In genomic region chr2:2843969-2844548, GRCh38 we compare ENCODE assay signal across 14 cellular contexts.
A peak's percentile ranks its signal among the peaks of the same experiment; 100 is the strongest.
DNase-seq lines count a peak whose midpoint lies in the region; ATAC-seq, FAIRE-seq and TF ChIP-seq lines count a peak whose summit lies in the region.
"Had no signal": no experiment of that assay in that cellular context is flagged by ENCODE, and none has a peak within 500 bp of the region (broad histone marks: within the 10 kb centered on the region; RNA-seq: fewer than 3 reads in every experiment).

No MANE protein-coding gene starts in this region.

- DNase-seq in SK-N-SH (no peak), LNCaP clone FGC (ENCODE audit: low read depth) (no peak), chondrocyte (ENCODE audit: low spot score) (no peak), small intestine (peak; percentile 19), NOMO-1 treated with dmso at 0.1 percent for 144 hours (lab: John Stamatoyannopoulos, UW; ENCODE audit: unreplicated experiment) (no peak), aorta (no peak)
- no peak for DNase-seq in activated T-cell treated with anti-CD3 and anti-CD28 coated beads, Interleukin-2, amount 50 U/mL, for 72 hours
- DNase-seq: AML-193, GDM1 had no signal

- H3K27ac ChIP-seq in SK-N-SH (ENCODE audit: low read depth in 2 of 2, low read length in 1 of 2) (0 out of 4 replicates have a peak overlapping the region, but pooled peaks of 1 of the 2 experiments have one; percentile 28), small intestine (ENCODE audit: low read depth in 1 of 2, low read length in 1 of 2) (no peak overlapping the region), aorta (ENCODE audit: low read depth in 1 of 2, low read length in 2 of 2) (no peak overlapping the region)
- H3K27ac ChIP-seq: tibial nerve had no signal

- no peak for FAIRE-seq in small intestine (lab: Jason Lieb, UNC)
- FAIRE-seq: endothelial cell of umbilical vein, TTC549 had no signal

- no peaks in the 10 kb centered on the region for H3K9me3 ChIP-seq in SK-N-SH
- no peaks in the 10 kb centered on the region for H3K9me3 ChIP-seq in small intestine (ENCODE audit: control insufficient read depth, low read depth)
- H3K9me3 ChIP-seq in aorta (ENCODE audit: control insufficient read depth, low read length) = no peaks in the 10 kb centered on the region
- H3K9me3 ChIP-seq: tibial nerve had no signal

- intact Hi-C loops in aorta (cut with DNase I) = no loop called here

- TF ChIP-seq EP300 in SK-N-SH (IDR thresholded peaks at IDR 0.05; ENCODE audit: borderline replicate concordance in 1 of 2, low read depth in 1 of 2, low read length in 1 of 2) = no peak

- no peak overlapping the region for H3K4me2 ChIP-seq in SK-N-SH

- POLR2A ChIA-PET in SK-N-SH (lab: Yijun Ruan, JAX) = no interaction called here

- H2AFZ ChIP-seq in SK-N-SH (ENCODE audit: low read depth) = no peak overlapping the region

- H3K4me3 Mint-ChIP-seq in chondrocyte (ENCODE audit: unreplicated experiment) = no peak overlapping the region
- no peak overlapping the region for H3K4me3 Mint-ChIP-seq in activated T-cell treated with anti-CD3 and anti-CD28 coated beads, Interleukin-2, amount 50 U/mL, for 72 hours
- H3K4me3 Mint-ChIP-seq: brain had no signal

- no peaks in the 10 kb centered on the region for H3K9me3 Mint-ChIP-seq in chondrocyte (ENCODE audit: low read depth)
- H3K9me3 Mint-ChIP-seq in activated T-cell treated with anti-CD3 and anti-CD28 coated beads, Interleukin-2, amount 50 U/mL, for 72 hours = no peaks in the 10 kb centered on the region

- TF ChIP-seq RAD21 in SK-N-SH (IDR thresholded peaks at IDR 0.05; ENCODE audit: low read length) = peak; percentile 67

- no peaks in the 10 kb centered on the region for H3K36me3 Mint-ChIP-seq in chondrocyte (ENCODE audit: low read depth)
- H3K36me3 Mint-ChIP-seq in activated T-cell treated with anti-CD3 and anti-CD28 coated beads, Interleukin-2, amount 50 U/mL, for 72 hours (ENCODE audit: insufficient read depth in 2 of 2) = no peaks in the 10 kb centered on the region
- H3K36me3 Mint-ChIP-seq: brain had no signal

- WGBS in SK-N-SH (ENCODE audit: low lambda C conversion rate) = 63% methylated on average over 11 of the region's 11 CpGs
- WGBS in small intestine, 3 donors = 86 to 91% (median 87%) methylated on average over 11 of the region's 11 CpGs
- WGBS in aorta, 2 donors = 92 to 94% methylated on average over 11 of the region's 11 CpGs

- no peaks in the 10 kb centered on the region for H3K36me3 ChIP-seq in SK-N-SH (replicated peaks in 1 of 2; ENCODE audit: control insufficient read depth in 1 of 2, insufficient read depth in 2 of 2, low read length in 1 of 2)
- no peaks in the 10 kb centered on the region for H3K36me3 ChIP-seq in small intestine (ENCODE audit: control insufficient read depth in 2 of 2, insufficient read depth in 2 of 2, low read length in 2 of 2)
- no peaks in the 10 kb centered on the region for H3K36me3 ChIP-seq in aorta (ENCODE audit: control insufficient read depth in 1 of 2, insufficient read depth in 2 of 2, low read length in 1 of 2)
- H3K36me3 ChIP-seq: tibial nerve had no signal

- peaks cover 3% of the 10 kb centered on the region for H3K27me3 Mint-ChIP-seq in chondrocyte (ENCODE audit: low read depth)
- no peaks in the 10 kb centered on the region for H3K27me3 Mint-ChIP-seq in activated T-cell treated with anti-CD3 and anti-CD28 coated beads, Interleukin-2, amount 50 U/mL, for 72 hours (ENCODE audit: low read depth)
- H3K27me3 Mint-ChIP-seq: brain had no signal

- no peaks in the 10 kb centered on the region for H3K9me2 ChIP-seq in SK-N-SH

- ATAC-seq in SK-N-SH treated with all-trans-retinoic acid at 6 μM for 48 hours = no peak
- ATAC-seq in aorta (ENCODE audit: low FRiP score) = no peak
- ATAC-seq in activated T-cell treated with anti-CD3 and anti-CD28 coated beads, Interleukin-2, amount 50 U/mL, for 72 hours (replicated peaks in 1 of 2) = no peak

- CTCF ChIA-PET in SK-N-SH (lab: Yijun Ruan, JAX) = interaction anchor here (0.6 to 1.4 kb wide), 7 partner anchors 159 to 615 kb away, joined by 3 to 4 read pairs (median 3); no protein-coding TSS in a partner anchor

- H3K79me2 ChIP-seq in SK-N-SH (ENCODE audit: insufficient read depth) = no peaks in the 10 kb centered on the region

- H3K4me1 Mint-ChIP-seq in chondrocyte (ENCODE audit: low read depth) = peaks cover 2% of the 10 kb centered on the region
- no peaks in the 10 kb centered on the region for H3K4me1 Mint-ChIP-seq in activated T-cell treated with anti-CD3 and anti-CD28 coated beads, Interleukin-2, amount 50 U/mL, for 72 hours (ENCODE audit: low read depth)

- H3K4me3 ChIP-seq in SK-N-SH (ENCODE audit: low read depth in 2 of 2, low read length in 1 of 2) (no peak overlapping the region), LNCaP clone FGC (ENCODE audit: low read depth, low read length) (no peak overlapping the region), small intestine (ENCODE audit: low read depth in 1 of 2, low read length in 2 of 2) (no peak overlapping the region), aorta (ENCODE audit: low read length in 2 of 2) (no peak overlapping the region)
- H3K4me3 ChIP-seq: tibial nerve had no signal

- H3K27me3 ChIP-seq in SK-N-SH (ENCODE audit: insufficient read depth) (no peaks in the 10 kb centered on the region), small intestine (ENCODE audit: control insufficient read depth in 2 of 2, insufficient read depth in 2 of 2, low read length in 2 of 2) (no peaks in the 10 kb centered on the region), aorta (ENCODE audit: control insufficient read depth in 1 of 2, insufficient read depth in 2 of 2, low read length in 1 of 2) (no peaks in the 10 kb centered on the region)
- H3K27me3 ChIP-seq: tibial nerve had no signal

- TF ChIP-seq CTCF in SK-N-SH (IDR thresholded peaks at IDR 0.05) (0 out of 2 replicates have a peak, but pooled peaks have one; percentile 9), LNCaP clone FGC (IDR thresholded peaks at IDR 0.05; ENCODE audit: control insufficient read depth, extremely low read depth, insufficient read depth) (peak; percentile 43), chondrocyte (IDR thresholded peaks at IDR 0.05) (peak; percentile 53)

- H3F3A ChIP-seq in SK-N-SH (replicated peaks; ENCODE audit: insufficient read depth) = no peaks in the 10 kb centered on the region

- H3K4me1 ChIP-seq in SK-N-SH (ENCODE audit: control insufficient read depth in 1 of 2, insufficient read depth in 2 of 2, low read depth in 1 of 2, low read length in 1 of 2) (peaks cover 0 to 61% of the 10 kb centered on the region in 2 experiments; a peak in 2 of 4 replicates), small intestine (ENCODE audit: control insufficient read depth in 2 of 2, insufficient read depth in 1 of 2, low read depth in 1 of 2, low read length in 1 of 2) (no peaks in the 10 kb centered on the region), aorta (ENCODE audit: control insufficient read depth in 1 of 2, insufficient read depth in 2 of 2, low read length in 2 of 2) (no peaks in the 10 kb centered on the region)
- H3K4me1 ChIP-seq: tibial nerve had no signal

- H3K27ac Mint-ChIP-seq in chondrocyte (ENCODE audit: unreplicated experiment) = no peak overlapping the region
- H3K27ac Mint-ChIP-seq in activated T-cell treated with anti-CD3 and anti-CD28 coated beads, Interleukin-2, amount 50 U/mL, for 72 hours = no peak overlapping the region

- H3K9ac ChIP-seq in SK-N-SH = no peak overlapping the region

- no peaks in the 10 kb centered on the region for H4K20me1 ChIP-seq in SK-N-SH (ENCODE audit: insufficient read depth)

TF ChIP-seq in SK-N-SH, 30 proteins besides CTCF, POLR2A, EP300 and RAD21:
- TF ChIP-seq SMC3 (IDR thresholded peaks at IDR 0.05; ENCODE audit: low read depth, low read length) (peak; percentile 45; the same call in 1 of the 2 replicates), ZBTB33 (IDR thresholded peaks at IDR 0.05; ENCODE audit: borderline replicate concordance, low read depth) (no peak)

TF ChIP-seq in SK-N-SH treated with all-trans-retinoic acid at 6 μM for 48 hours, 23 proteins besides CTCF, POLR2A, EP300 and RAD21:
- TF ChIP-seq CSRNP3 (CRISPR knock-in tag; IDR thresholded peaks at IDR 0.05) (no peak), ISL1 (CRISPR knock-in tag; IDR thresholded peaks at IDR 0.05) (no peak), POU6F1 (CRISPR knock-in tag; IDR thresholded peaks at IDR 0.05; ENCODE audit: borderline replicate concordance, low read depth) (no peak), OSR1 (CRISPR knock-in tag; IDR thresholded peaks at IDR 0.05) (no peak), ZNF70 (CRISPR knock-in tag; IDR thresholded peaks at IDR 0.05) (no peak), ARNTL (CRISPR knock-in tag; IDR thresholded peaks at IDR 0.05; ENCODE audit: borderline replicate concordance, low read depth) (no peak), ZC3H10 (CRISPR knock-in tag; IDR thresholded peaks at IDR 0.05) (no peak), TCF4 (CRISPR knock-in tag; IDR thresholded peaks at IDR 0.05; ENCODE audit: borderline replicate concordance) (no peak)
